18 cellular contexts compared by ENCODE assay signal in genomic region chr17:72171703-72172670, GRCh38. TPM values are rescaled to one million over a fixed set of nuclear protein-coding genes. Genes with fewer than 3 reads are reported as not detected.
DNase-seq lines count a peak whose midpoint lies in the region; ATAC-seq and TF ChIP-seq lines count a peak whose summit lies in the region.
"Had no signal": no experiment of that assay in that cellular context is flagged by ENCODE, and none has a peak within 500 bp of the region (broad histone marks: within the 10 kb centered on the region; RNA-seq: fewer than 3 reads in every experiment).

No MANE protein-coding gene starts in this region.

- H3K36me3 ChIP-seq in heart left ventricle = no peaks in the 10 kb centered on the region
- H3K36me3 ChIP-seq: right lobe of liver had no signal

- ATAC-seq in heart left ventricle (peak; percentile 29 to 65 (median 50)), sciatic nerve (peak; percentile 65)
- ATAC-seq: body of pancreas; naive thymus-derived CD4-positive, alpha-beta T cell had no signal

- peak overlapping the region in 8 of 12 donors; percentile 2 to 81 (median 38) for H3K27ac ChIP-seq in heart left ventricle
- H3K27ac ChIP-seq: 22Rv1, body of pancreas, right lobe of liver had no signal

- intact Hi-C loops in heart left ventricle (cut with DNase I) (loop anchor here in 1 of 10 donors (5.0 kb wide), 1 partner anchor 50 kb away; the partner anchor contains the start of gene SOX9), sciatic nerve (cut with DNase I) (no loop called here)

- peaks cover 0 to 15% (median 0%) of the 10 kb centered on the region in 12 donors for H3K4me1 ChIP-seq in heart left ventricle
- H3K4me1 ChIP-seq: right lobe of liver had no signal

- no peak for TF ChIP-seq POLR2A in heart left ventricle (IDR thresholded peaks at IDR 0.05)

- TF ChIP-seq CTCF in heart left ventricle (IDR thresholded peaks at IDR 0.05) = peak in 2 of 12 donors; percentile 25 to 32

- DNase-seq in DMS53 (lab: John Stamatoyannopoulos, UW) (peak; percentile 35), DMS53 treated with DMSO at 0.1 percent for 48 hours (lab: John Stamatoyannopoulos, UW; ENCODE audit: unreplicated experiment) (no peak), NCI-H69 (lab: John Stamatoyannopoulos, UW) (peak; percentile 88), heart left ventricle (no peak), sciatic nerve (ENCODE audit: low spot score) (no peak), HuH-7 (ENCODE audit: low spot score) (no peak), RKO (ENCODE audit: low spot score) (no peak)
- no peak for DNase-seq in central memory CD4-positive, alpha-beta T cell
- DNase-seq: activated naive CD4-positive, alpha-beta T cell treated with Interleukin-2 at 50 U/mL for 16 hours; body of pancreas; COR-L47; foreskin melanocyte; naive thymus-derived CD4-positive, alpha-beta T cell; NCI-H187 treated with DMSO at 0.1 percent for 48 hours; right lobe of liver; stimulated activated CD4-positive, alpha-beta T cell treated with anti-CD3 and anti-CD28 coated beads, Interleukin-4, amount 100 ng/mL, for 24 hours had no signal

- no peaks in the 10 kb centered on the region for H3K9me3 ChIP-seq in heart left ventricle
- H3K9me3 ChIP-seq: body of pancreas, right lobe of liver had no signal

- WGBS in heart left ventricle, 4 donors = 30 to 42% (median 31%) methylated on average over 7 of the region's 7 CpGs

- peak overlapping the region in 3 of 12 donors; percentile 2 to 28 (median 24) for H3K4me3 ChIP-seq in heart left ventricle
- H3K4me3 ChIP-seq: body of pancreas, right lobe of liver had no signal

- no peaks in the 10 kb centered on the region for H3K27me3 ChIP-seq in heart left ventricle
- H3K27me3 ChIP-seq: body of pancreas, right lobe of liver had no signal

RNA-seq across cellular contexts. Expression of gene SOX9, which starts 51.2 kb away (rescaled TPM):
- total RNA-seq in heart left ventricle = 10 to 100 TPM in 8 of 9 donors, 1 to 10 TPM in 1; 8.9 to 19.7 (median 13.7) TPM
- polyA plus RNA-seq in heart left ventricle = 10 to 100 TPM in 1 of 2 donors, 1 to 10 TPM in 1; 7.6 to 12.1 TPM
- total RNA-seq in sciatic nerve = 42.0 TPM
- total RNA-seq: activated CD8-positive, alpha-beta memory T cell treated with anti-CD3 and anti-CD28 coated beads for 36 hours; naive thymus-derived CD4-positive, alpha-beta T cell had no signal
- polyA plus RNA-seq: naive thymus-derived CD4-positive, alpha-beta T cell had no signal

Comparison
In these comparisons a context has a peak if more than half of its experiments do, and no peak if none do; other contexts are left out.
1. DNase-seq: peak in DMS53 (single experiment) and NCI-H69 (single experiment); none in DMS53 treated with DMSO at 0.1 percent for 48 hours (single experiment), heart left ventricle (0 of 5), sciatic nerve (single experiment), HuH-7 (single experiment), central memory CD4-positive, alpha-beta T cell (single experiment) and RKO (single experiment).